27 cellular contexts compared by ENCODE assay signal in the genomic region with DNA sequence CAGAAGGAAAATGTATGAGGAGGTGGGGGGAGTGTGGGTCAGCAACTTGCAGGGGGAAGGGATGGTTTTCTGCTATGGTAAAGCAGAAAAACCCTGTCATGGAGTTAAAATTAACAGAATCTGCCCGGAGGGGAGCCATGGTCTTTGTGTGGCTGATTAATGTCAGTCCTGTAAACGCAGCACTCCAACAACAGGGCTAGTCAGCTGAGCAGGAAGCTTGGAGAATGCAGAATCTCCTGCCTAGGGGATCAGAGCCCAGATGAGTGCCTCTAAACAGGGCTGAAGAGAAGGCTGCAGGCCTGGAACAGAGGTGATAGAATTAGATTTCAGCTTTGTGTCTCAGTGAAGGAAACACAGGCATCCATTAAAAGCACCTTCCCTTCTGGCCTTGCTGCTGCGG.
A peak's percentile ranks its signal among the peaks of the same experiment; 100 is the strongest.
DNase-seq lines count a peak whose midpoint lies in the region; ATAC-seq and TF ChIP-seq lines count a peak whose summit lies in the region.
"Had no signal": no experiment of that assay in that cellular context is flagged by ENCODE, and none has a peak within 500 bp of the region (broad histone marks: within the 10 kb centered on the region; RNA-seq: fewer than 3 reads in every experiment).

No MANE protein-coding gene starts in this region.

- H3T11ph ChIP-seq in H9 (ENCODE audit: low read length): no peak overlapping the region

- no peak overlapping the region for H2BK12ac ChIP-seq in H9 (ENCODE audit: insufficient read length, low read depth, low read length)
- H2BK12ac ChIP-seq in neuronal stem cell (ENCODE audit: low read length): no peak overlapping the region

- no peaks in the 10 kb centered on the region for H3K36me3 ChIP-seq in iPS-20b (ENCODE audit: insufficient read depth, low read depth, low read length)
- H3K36me3 ChIP-seq in neuronal stem cell (replicated peaks in 1 of 2; ENCODE audit: control insufficient read depth in 2 of 2, insufficient read depth in 2 of 2, low read length in 2 of 2): peaks cover 2 to 43% of the 10 kb centered on the region in 2 donors
- H3K36me3 ChIP-seq: tibial nerve had no signal

- H3K9ac ChIP-seq in H9 (ENCODE audit: extremely low read depth, insufficient read length, low read length) (no peak overlapping the region), iPS-20b (ENCODE audit: low read depth, low read length) (0 out of 2 replicates have a peak overlapping the region, but pooled peaks have one; percentile 3), neuronal stem cell (ENCODE audit: low read depth, low read length, poor library complexity) (no peak overlapping the region)

- H2BK5ac ChIP-seq in H9 (ENCODE audit: insufficient read length, low read length): no peak overlapping the region
- H2BK5ac ChIP-seq in neuronal stem cell (ENCODE audit: low read length): no peak overlapping the region

- H3K18ac ChIP-seq in H9 (ENCODE audit: insufficient read length, low read depth, low read length) (no peak overlapping the region), neuronal stem cell (ENCODE audit: low read length) (no peak overlapping the region)

- H3K9me3 ChIP-seq in H9 (ENCODE audit: control insufficient read depth, low read depth, low read length): no peaks in the 10 kb centered on the region
- no peaks in the 10 kb centered on the region for H3K9me3 ChIP-seq in iPS-20b (ENCODE audit: insufficient read depth, low read depth, low read length)
- H3K9me3 ChIP-seq in neuronal stem cell (replicated peaks in 1 of 2; ENCODE audit: control insufficient read depth in 2 of 2, insufficient read depth in 1 of 2, low read depth in 1 of 2, low read length in 2 of 2): no peaks in the 10 kb centered on the region
- H3K9me3 ChIP-seq: tibial nerve had no signal

- no peak overlapping the region for H4K8ac ChIP-seq in H9 (replicated peaks; ENCODE audit: insufficient read length, low read depth, low read length)
- H4K8ac ChIP-seq in neuronal stem cell (ENCODE audit: low read depth, low read length): no peak overlapping the region

- no peak overlapping the region for H2BK15ac ChIP-seq in H9 (ENCODE audit: low read depth, low read length)
- no peak overlapping the region for H2BK15ac ChIP-seq in neuronal stem cell (ENCODE audit: low read length)

- H3K27me3 Mint-ChIP-seq in H9 (ENCODE audit: low read depth): no peaks in the 10 kb centered on the region

- H3K4me1 Mint-ChIP-seq in H9: peaks cover 23 to 24% of the 10 kb centered on the region in 2 experiments
- H3K4me1 Mint-ChIP-seq: naive thymus-derived CD4-positive, alpha-beta T cell had no signal

- H3K4me3 Mint-ChIP-seq in H9: no peak overlapping the region
- H3K4me3 Mint-ChIP-seq: activated CD8-positive, alpha-beta T cell treated with anti-CD3 and anti-CD28 coated beads, Interleukin-2, amount 10 ng/mL, durations not matched to agents 7 days and 5 days; activated T-cell treated with anti-CD3 and anti-CD28 coated beads, Interleukin-2, amount 50 U/mL, for 24 hours; CD8-positive, alpha-beta T cell; naive thymus-derived CD4-positive, alpha-beta T cell; stimulated activated naive CD8-positive, alpha-beta T cell treated with anti-CD3 and anti-CD28 coated beads, Interleukin-15, Interleukin-2, amounts not matched to agents 100 ng/mL and 50 ng/mL, for 24 hours had no signal

- DNase-seq in H9 (no peak), SK-N-DZ (ENCODE audit: low spot score) (peak; percentile 91), neuronal stem cell (ENCODE audit: low spot score) (peak; percentile 17), HK-2 (ENCODE audit: unreplicated experiment) (no peak), GM10266 (ENCODE audit: extremely low spot score) (no peak), omental fat pad (ENCODE audit: low spot score) (no peak)
- DNase-seq: activated CD4-positive, CD25-positive, alpha-beta regulatory T cell treated with anti-CD3 and anti-CD28 coated beads, Interleukin-2, amount 50 U/mL, for 72 hours; activated CD8-positive, alpha-beta T cell treated with anti-CD3 and anti-CD28 coated beads, Interleukin-2, amount 10 ng/mL, durations not matched to agents 7 days and 5 days; activated naive CD4-positive, alpha-beta T cell; activated T-cell treated with anti-CD3 and anti-CD28 coated beads, Interleukin-2, amount 50 U/mL, for 24 hours; amniotic stem cell; CD8-positive, alpha-beta T cell; cortex of kidney; DMS79 treated with DMSO at 0.1 percent for 48 hours; HCEC 1CT; kidney glomerular epithelial cell; mammary epithelial cell; naive thymus-derived CD4-positive, alpha-beta T cell; NCI-H1092 treated with DMSO at 0.1 percent for 48 hours; NK-92 treated with Interleukin-12 subunit alpha and Interleukin-12 subunit beta, amount 100 ng/mL, for 24 hours; RPMI8226; T-helper 9 cell had no signal

- H3K27ac ChIP-seq in H9 (ENCODE audit: insufficient read length, low read depth, low read length) (no peak overlapping the region), iPS-20b (ENCODE audit: low read length) (no peak overlapping the region), neuronal stem cell (replicated peaks; ENCODE audit: low read length) (peak overlapping the region; percentile 54)
- H3K27ac ChIP-seq: epithelial cell of prostate, skin epidermis, tibial nerve had no signal

- no peaks in the 10 kb centered on the region for H3K23me2 ChIP-seq in H9 (ENCODE audit: insufficient read length, low read depth, low read length, poor library complexity, severe bottlenecking)

- H2AK5ac ChIP-seq in H9 (ENCODE audit: insufficient read length, low read length) (no peak overlapping the region), neuronal stem cell (ENCODE audit: low read depth, low read length) (no peak overlapping the region)

- H4K91ac ChIP-seq in H9 (ENCODE audit: insufficient read length, low read depth, low read length): no peak overlapping the region
- no peak overlapping the region for H4K91ac ChIP-seq in neuronal stem cell (ENCODE audit: low read depth, low read length, poor library complexity)

- no peak overlapping the region for H3K56ac ChIP-seq in H9 (ENCODE audit: insufficient read length, low read depth, low read length)

- ATAC-seq in omental fat pad (ENCODE audit: low FRiP score): no peak
- ATAC-seq: activated CD8-positive, alpha-beta T cell treated with anti-CD3 and anti-CD28 coated beads, Interleukin-2, amount 10 ng/mL, durations not matched to agents 7 days and 5 days; CD8-positive, alpha-beta T cell; naive thymus-derived CD4-positive, alpha-beta T cell had no signal

- no peaks in the 10 kb centered on the region for H4K20me1 ChIP-seq in H9 (ENCODE audit: control insufficient read depth, insufficient read depth, insufficient read length)

- H3K4me3 ChIP-seq in iPS-20b (ENCODE audit: low read length) (no peak overlapping the region), neuronal stem cell (ENCODE audit: low read length in 2 of 2) (no peak overlapping the region)
- H3K4me3 ChIP-seq: skin epidermis, tibial nerve had no signal

- H3K4ac ChIP-seq in H9 (ENCODE audit: low read depth, low read length) (no peak overlapping the region), neuronal stem cell (ENCODE audit: low read length) (no peak overlapping the region)

- TF ChIP-seq CTCF in H9 (conservative IDR thresholded peaks at IDR 0.05) (no peak), GM10266 (IDR thresholded peaks at IDR 0.05; ENCODE audit: control insufficient read depth, insufficient read depth, low read depth, missing control alignments) (no peak), omental fat pad (IDR thresholded peaks at IDR 0.05) (no peak)

- peaks cover 6% of the 10 kb centered on the region; the same call in 1 of the 2 replicates for H3K4me1 ChIP-seq in H9 (ENCODE audit: insufficient read depth, low read length)
- H3K4me1 ChIP-seq in iPS-20b (ENCODE audit: insufficient read depth, low read length): peaks cover 17% of the 10 kb centered on the region; the same call in 1 of the 2 replicates
- H3K4me1 ChIP-seq in neuronal stem cell (ENCODE audit: control insufficient read depth in 2 of 2, insufficient read depth in 1 of 2, low read depth in 1 of 2, low read length in 2 of 2): peaks cover 6 to 10% of the 10 kb centered on the region in 2 donors

- no peaks in the 10 kb centered on the region for H3K79me1 ChIP-seq in H9 (ENCODE audit: insufficient read depth, low read depth, low read length, poor library complexity, severe bottlenecking)
- no peaks in the 10 kb centered on the region for H3K79me1 ChIP-seq in neuronal stem cell (ENCODE audit: low read depth, low read length)

- no peaks in the 10 kb centered on the region for H3K9me3 Mint-ChIP-seq in H9
- H3K9me3 Mint-ChIP-seq: activated T-cell treated with anti-CD3 and anti-CD28 coated beads, Interleukin-2, amount 50 U/mL, for 24 hours; CD8-positive, alpha-beta T cell; stimulated activated naive CD8-positive, alpha-beta T cell treated with anti-CD3 and anti-CD28 coated beads, Interleukin-15, Interleukin-2, amounts not matched to agents 100 ng/mL and 50 ng/mL, for 24 hours had no signal

- H4K5ac ChIP-seq in H9 (ENCODE audit: insufficient read length, low read depth, low read length): no peak overlapping the region

- H3K23ac ChIP-seq in H9 (ENCODE audit: insufficient read length, low read depth, low read length) (no peak overlapping the region), neuronal stem cell (ENCODE audit: low read depth, low read length, poor library complexity) (no peak overlapping the region)

- no peaks in the 10 kb centered on the region for H3K79me2 ChIP-seq in H9 (ENCODE audit: insufficient read depth, low read length)

- no peak overlapping the region for H3K4me2 ChIP-seq in H9 (ENCODE audit: insufficient read depth, insufficient read length, low read length)
- H3K4me2 ChIP-seq in neuronal stem cell (ENCODE audit: insufficient read depth, low read length, poor library complexity, severe bottlenecking): no peak overlapping the region

- H2AFZ ChIP-seq in H9 (ENCODE audit: low read length) (no peak overlapping the region), neuronal stem cell (ENCODE audit: low read length) (peak overlapping the region; percentile 57)

- H3K27ac Mint-ChIP-seq in H9: peak overlapping the region in 2 of 3 experiments; percentile 34 to 57; a peak in 3 of 7 replicates
- H3K27ac Mint-ChIP-seq: activated CD8-positive, alpha-beta T cell treated with anti-CD3 and anti-CD28 coated beads, Interleukin-2, amount 10 ng/mL, durations not matched to agents 7 days and 5 days; activated T-cell treated with anti-CD3 and anti-CD28 coated beads, Interleukin-2, amount 50 U/mL, for 24 hours; CD8-positive, alpha-beta T cell; naive thymus-derived CD4-positive, alpha-beta T cell; stimulated activated naive CD8-positive, alpha-beta T cell treated with anti-CD3 and anti-CD28 coated beads, Interleukin-15, Interleukin-2, amounts not matched to agents 100 ng/mL and 50 ng/mL, for 24 hours had no signal

- peaks cover 0 to 13% (median 9%) of the 10 kb centered on the region in 3 experiments; a peak in 4 of 7 replicates for H3K36me3 Mint-ChIP-seq in H9 (ENCODE audit: insufficient read depth in 1 of 3, low read depth in 3 of 3)
- H3K36me3 Mint-ChIP-seq: CD8-positive, alpha-beta T cell; naive thymus-derived CD4-positive, alpha-beta T cell had no signal

- H2BK120ac ChIP-seq in H9 (ENCODE audit: low read depth, low read length, poor library complexity, severe bottlenecking): no peak overlapping the region
- no peak overlapping the region for H2BK120ac ChIP-seq in neuronal stem cell (ENCODE audit: low read depth, low read length)

- no CpG with 5 or more reads among the region's 3 CpGs for WGBS in H9 (ENCODE audit: extremely low coverage, insufficient read length, low lambda C conversion rate)
- WGBS in neuronal stem cell (ENCODE audit: extremely low coverage in 2 of 2, insufficient read length in 2 of 2, insufficient replicate concordance in 1 of 2), 2 donors: no CpG with 5 or more reads among the region's 3 CpGs

- no peaks in the 10 kb centered on the region for H3K27me3 ChIP-seq in H9 (ENCODE audit: insufficient read depth, low read length)
- no peaks in the 10 kb centered on the region for H3K27me3 ChIP-seq in iPS-20b (ENCODE audit: insufficient read depth, low read length)
- no peaks in the 10 kb centered on the region for H3K27me3 ChIP-seq in neuronal stem cell (ENCODE audit: control insufficient read depth in 3 of 3, insufficient read depth in 3 of 3, low read depth in 1 of 3, low read length in 3 of 3)
- H3K27me3 ChIP-seq: tibial nerve had no signal

- H3K14ac ChIP-seq in H9 (ENCODE audit: insufficient read depth, low read length) (no peak overlapping the region), neuronal stem cell (ENCODE audit: low read length) (no peak overlapping the region)

- no peak overlapping the region for H2BK20ac ChIP-seq in H9 (ENCODE audit: low read depth, low read length, poor library complexity, severe bottlenecking)

Comparison
In these comparisons a context has a peak if more than half of its experiments do, and no peak if none do; other contexts are left out.
1. DNase-seq: peak in SK-N-DZ (single experiment) and neuronal stem cell (single experiment); none in H9 (single experiment), HK-2 (single experiment), GM10266 (single experiment) and omental fat pad (single experiment).